ENCODE assay signal across 16 cellular contexts in the genomic region with DNA sequence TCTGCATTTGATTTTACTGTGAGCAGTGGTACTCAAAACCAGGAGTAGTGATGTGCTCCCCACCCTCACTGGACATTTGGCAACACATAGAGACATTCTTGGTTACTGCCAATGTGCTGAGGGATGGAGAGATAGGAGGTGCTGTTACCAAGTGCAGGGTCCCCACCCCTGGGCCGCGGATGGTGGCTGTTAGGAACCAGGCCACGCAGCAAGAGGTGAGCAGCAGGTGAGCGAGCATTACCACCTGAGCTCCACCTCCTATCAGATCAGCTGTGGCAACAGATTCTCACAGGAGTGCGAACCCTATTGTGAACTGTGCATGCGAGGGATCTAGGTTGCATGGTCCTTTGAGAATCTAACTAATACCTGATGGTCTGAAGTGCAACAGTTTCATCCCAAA.
DNase-seq lines count a peak whose midpoint lies in the region; ATAC-seq, FAIRE-seq and TF ChIP-seq lines count a peak whose summit lies in the region.
"Had no signal": no experiment of that assay in that cellular context is flagged by ENCODE, and none has a peak within 500 bp of the region (broad histone marks: within the 10 kb centered on the region; RNA-seq: fewer than 3 reads in every experiment).

No MANE protein-coding gene starts in this region.

- ATAC-seq in Right ventricle myocardium inferior: no peak
- ATAC-seq in GM18868 (IDR thresholded peaks at IDR 0.05; ENCODE audit: unreplicated experiment): no peak
- no peak for ATAC-seq in GM21390 (IDR thresholded peaks at IDR 0.05; ENCODE audit: unreplicated experiment)

- H4K8ac ChIP-seq in H1 (ENCODE audit: extremely low read depth, insufficient read depth, low read length): no peak overlapping the region

- peaks cover 44 to 71% (median 66%) of the 10 kb centered on the region in 3 donors for H3K4me1 Mint-ChIP-seq in CD8-positive, alpha-beta memory T cell
- H3K4me1 Mint-ChIP-seq: B cell had no signal

- H3K27me3 ChIP-seq in right atrium auricular region: no peaks in the 10 kb centered on the region
- H3K27me3 ChIP-seq in CD8-positive, alpha-beta memory T cell (ENCODE audit: insufficient read depth, low read length, poor library complexity, severe bottlenecking): no peaks in the 10 kb centered on the region
- H3K27me3 ChIP-seq in H1 (replicated peaks in 1 of 4; ENCODE audit: control insufficient read depth in 3 of 4, extremely low read depth in 1 of 4, insufficient read depth in 3 of 4, low read length in 3 of 4): no peaks in the 10 kb centered on the region
- H3K27me3 ChIP-seq in tibial nerve: no peaks in the 10 kb centered on the region
- H3K27me3 ChIP-seq: BLaER1 treated with 17β-estradiol and CSF1 and Interleukin-3, amounts not matched to agents 10 nM and 100 nM had no signal

- no peaks in the 10 kb centered on the region for H3K9me3 Mint-ChIP-seq in CD8-positive, alpha-beta memory T cell
- H3K9me3 Mint-ChIP-seq: H9 had no signal

- H3K79me2 ChIP-seq in H1 (ENCODE audit: control insufficient read depth in 1 of 2, insufficient read depth in 2 of 2, low read length in 2 of 2): no peaks in the 10 kb centered on the region

- H2AK5ac ChIP-seq in H1 (ENCODE audit: low read depth, low read length): no peak overlapping the region

- H3K4me2 ChIP-seq in H1 (ENCODE audit: insufficient read depth in 1 of 2, low read depth in 2 of 2, low read length in 2 of 2): no peak overlapping the region
- H3K4me2 ChIP-seq: BLaER1 treated with 17β-estradiol and CSF1 and Interleukin-3, amounts not matched to agents 10 nM and 100 nM had no signal

- H3K4me1 ChIP-seq in right atrium auricular region (no peaks in the 10 kb centered on the region), H1 (replicated peaks in 1 of 4; ENCODE audit: control insufficient read depth in 3 of 4, insufficient read depth in 4 of 4, low read length in 3 of 4) (peaks cover 0 to 3% (median 0%) of the 10 kb centered on the region in 4 experiments; a peak in 1 of 7 replicates), tibial nerve (peaks cover 0 to 20% (median 0%) of the 10 kb centered on the region in 4 donors)
- peaks cover 8% of the 10 kb centered on the region for H3K4me1 ChIP-seq in CD8-positive, alpha-beta memory T cell (ENCODE audit: insufficient read depth, low read length)

- H2BK15ac ChIP-seq in H1 (ENCODE audit: low read length): no peak overlapping the region

- no peaks in the 10 kb centered on the region for H4K20me1 ChIP-seq in H1 (replicated peaks in 1 of 2; ENCODE audit: control insufficient read depth in 1 of 2, insufficient read depth in 2 of 2, low read length in 2 of 2)

- no peaks in the 10 kb centered on the region for H3K36me3 Mint-ChIP-seq in CD8-positive, alpha-beta memory T cell

- TF ChIP-seq CTCF in right atrium auricular region (IDR thresholded peaks at IDR 0.05): no peak
- TF ChIP-seq CTCF in H1 (IDR thresholded peaks at IDR 0.05; ENCODE audit: control extremely low read depth in 1 of 3, insufficient read depth in 1 of 3, low read depth in 1 of 3, low read length in 3 of 3): no peak
- TF ChIP-seq CTCF in tibial nerve (IDR thresholded peaks at IDR 0.05): no peak

- peaks cover 2% of the 10 kb centered on the region; the same call in 1 of the 2 replicates for H3K79me1 ChIP-seq in H1 (ENCODE audit: low read depth, low read length)

- no peak for TF ChIP-seq POLR2A in H1 (IDR thresholded peaks at IDR 0.05; ENCODE audit: control extremely low read depth in 1 of 2, low read depth in 2 of 2, low read length in 2 of 2)
- TF ChIP-seq POLR2A in tibial nerve (IDR thresholded peaks at IDR 0.05): no peak

- H3K56ac ChIP-seq in H1 (replicated peaks; ENCODE audit: insufficient read length, low read depth, low read length): no peak overlapping the region

- FAIRE-seq in H1 (lab: Jason Lieb, UNC): no peak
- FAIRE-seq: GM12892, GM18507 had no signal

- H4K5ac ChIP-seq in H1 (ENCODE audit: insufficient read length, low read depth, low read length): no peak overlapping the region

- H3K4ac ChIP-seq in H1 (replicated peaks; ENCODE audit: insufficient read length, low read depth, low read length): no peak overlapping the region

- TF ChIP-seq EP300 in H1 (IDR thresholded peaks at IDR 0.05; ENCODE audit: borderline replicate concordance in 1 of 2, low read depth in 2 of 2, low read length in 2 of 2) (no peak), tibial nerve (IDR thresholded peaks at IDR 0.05) (no peak)

- peak overlapping the region; percentile 3; the same call in 1 of the 2 replicates for H2BK20ac ChIP-seq in H1 (ENCODE audit: low read length)

- H3K36me3 ChIP-seq in right atrium auricular region (no peaks in the 10 kb centered on the region), H1 (ENCODE audit: control insufficient read depth in 2 of 4, insufficient read depth in 4 of 4, low read length in 3 of 4) (no peaks in the 10 kb centered on the region), tibial nerve (no peaks in the 10 kb centered on the region)
- no peaks in the 10 kb centered on the region for H3K36me3 ChIP-seq in CD8-positive, alpha-beta memory T cell (ENCODE audit: insufficient read depth, low read length)

- peak overlapping the region in 6 of 8 donors; percentile 25 to 61 (median 40) for H3K27ac Mint-ChIP-seq in CD8-positive, alpha-beta memory T cell
- H3K27ac Mint-ChIP-seq: B cell, H9 had no signal

- H3K4me3 ChIP-seq in right atrium auricular region (no peak overlapping the region), H1 (ENCODE audit: extremely low read depth in 1 of 4, insufficient read depth in 2 of 4, low read depth in 3 of 4, low read length in 4 of 4) (no peak overlapping the region), tibial nerve (no peak overlapping the region)
- H3K4me3 ChIP-seq in CD8-positive, alpha-beta memory T cell (ENCODE audit: low read length): no peak overlapping the region
- H3K4me3 ChIP-seq: BLaER1 treated with 17β-estradiol and CSF1 and Interleukin-3, amounts not matched to agents 10 nM and 100 nM had no signal

- H3K23me2 ChIP-seq in H1 (ENCODE audit: low read depth, low read length): no peaks in the 10 kb centered on the region; the same call in 1 of the 2 replicates

- TF ChIP-seq RAD21 in H1 (IDR thresholded peaks at IDR 0.05 in 1 of 2, conservative IDR thresholded peaks at IDR 0.05 in 1 of 2; ENCODE audit: low read depth in 2 of 2, low read length in 2 of 2): no peak

- H3K14ac ChIP-seq in H1 (ENCODE audit: insufficient read length): no peak overlapping the region

- WGBS in H1 (ENCODE audit: extremely low coverage in 1 of 2, insufficient coverage in 1 of 2, insufficient read length in 1 of 2, insufficient replicate concordance in 2 of 2, low coverage in 1 of 2, low lambda C conversion rate in 2 of 2, missing lambda C conversion rate in 1 of 2), 2 experiments: 90% methylated on average over 6 of the region's 6 CpGs; no CpG with 5 or more reads in 1 of the 2 experiments
- 93 to 94% methylated on average over 6 of the region's 6 CpGs for WGBS in tibial nerve, 2 donors

- H3K27ac ChIP-seq in right atrium auricular region (no peak overlapping the region), H1 (ENCODE audit: low read depth, low read length) (no peak overlapping the region), tibial nerve (no peak overlapping the region)
- no peak overlapping the region for H3K27ac ChIP-seq in CD8-positive, alpha-beta memory T cell (ENCODE audit: low read depth, low read length)
- H3K27ac ChIP-seq: BLaER1 treated with 17β-estradiol and CSF1 and Interleukin-3, amounts not matched to agents 10 nM and 100 nM had no signal

- DNase-seq in Right ventricle myocardium inferior (ENCODE audit: missing footprints) (peak; percentile 50), right atrium auricular region (ENCODE audit: low spot score) (no peak), H1 (ENCODE audit: low read depth in 1 of 2, low spot score in 2 of 2) (no peak), tibial nerve (ENCODE audit: low spot score in 2 of 2) (no peak)
- DNase-seq in CD8-positive, alpha-beta memory T cell: no peak
- DNase-seq: DMS153, DMS79, GDM1, GOT3, H9 had no signal

- H2AFZ ChIP-seq in H1 (ENCODE audit: low read length): no peak overlapping the region

- intact Hi-C loops in Right ventricle myocardium inferior (cut with DNase I): no loop called here

- H3K27me3 Mint-ChIP-seq in CD8-positive, alpha-beta memory T cell: no peaks in the 10 kb centered on the region
- H3K27me3 Mint-ChIP-seq: B cell had no signal

- H3K23ac ChIP-seq in H1 (ENCODE audit: insufficient read length): no peak overlapping the region

- H2BK120ac ChIP-seq in H1 (replicated peaks; ENCODE audit: low read depth, low read length): no peak overlapping the region

- POLR2A ChIA-PET in CD8-positive, alpha-beta memory T cell (lab: Charles Lee): no interaction called here
- POLR2A ChIA-PET in H1 (lab: Charles Lee; ENCODE audit: partially characterized antibody): no interaction called here

- no peak overlapping the region for H4K91ac ChIP-seq in H1 (replicated peaks; ENCODE audit: insufficient read length, low read length)

- H3K9me3 ChIP-seq in right atrium auricular region: no peaks in the 10 kb centered on the region
- H3K9me3 ChIP-seq in CD8-positive, alpha-beta memory T cell (ENCODE audit: low read length): no peaks in the 10 kb centered on the region
- no peaks in the 10 kb centered on the region for H3K9me3 ChIP-seq in H1 (ENCODE audit: insufficient read depth in 2 of 2, low read depth in 1 of 2, low read length in 1 of 2)
- H3K9me3 ChIP-seq in tibial nerve: no peaks in the 10 kb centered on the region
- H3K9me3 ChIP-seq: BLaER1 treated with 17β-estradiol and CSF1 and Interleukin-3, amounts not matched to agents 10 nM and 100 nM had no signal

- no peak overlapping the region for H2BK12ac ChIP-seq in H1 (ENCODE audit: low read depth, low read length)

- no peak overlapping the region for H2BK5ac ChIP-seq in H1 (ENCODE audit: low read depth, low read length)

- H3K18ac ChIP-seq in H1 (ENCODE audit: extremely low read depth, low read length): no peak overlapping the region

- no peak overlapping the region for H3K4me3 Mint-ChIP-seq in CD8-positive, alpha-beta memory T cell
- H3K4me3 Mint-ChIP-seq: B cell, H9 had no signal

- no peak overlapping the region for H3K9ac ChIP-seq in H1 (replicated peaks in 1 of 4; ENCODE audit: extremely low read depth in 1 of 4, low read depth in 3 of 4, low read length in 3 of 4)
- H3K9ac ChIP-seq: BLaER1 treated with 17β-estradiol and CSF1 and Interleukin-3, amounts not matched to agents 10 nM and 100 nM had no signal

- CTCF ChIA-PET in CD8-positive, alpha-beta memory T cell (lab: Charles Lee): no interaction called here
- CTCF ChIA-PET in H1 (lab: Charles Lee; ENCODE audit: partially characterized antibody): no interaction called here

TF ChIP-seq in H1, 55 proteins besides CTCF, POLR2A, EP300 and RAD21:
- no peak for TF ChIP-seq EZH2 (IDR thresholded peaks at IDR 0.05; ENCODE audit: low read depth, low read length, severe bottlenecking)
